Comparison of ENCODE assay signal across 2 cellular contexts in the genomic region with DNA sequence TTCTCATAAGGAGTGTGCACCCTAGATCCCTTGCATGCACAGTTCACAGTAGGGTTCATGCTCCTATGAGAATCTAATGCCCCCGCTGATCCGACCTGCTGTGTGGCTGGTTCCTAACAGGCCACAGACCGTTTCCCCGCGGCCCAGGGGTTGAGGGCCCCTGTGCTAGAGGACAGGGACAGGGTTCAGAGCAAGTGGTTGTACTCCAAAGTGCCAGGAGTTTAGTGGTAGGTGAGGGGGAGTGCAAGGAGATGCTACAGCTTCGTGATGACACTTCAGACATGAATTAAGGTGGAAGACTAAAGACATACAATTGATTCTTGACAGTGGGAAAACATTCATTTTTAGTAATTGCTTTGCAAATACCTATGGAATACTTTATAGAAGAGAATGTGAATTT.
TF ChIP-seq lines count a peak whose summit lies in the region.

No MANE protein-coding gene starts in this region.

TF ChIP-seq in HepG2, 621 proteins besides CTCF, POLR2A, EP300 and RAD21 (continues in another document):
- TF ChIP-seq ESRRA (CRISPR knock-in tag; IDR thresholded peaks at IDR 0.05; ENCODE audit: low read depth) (no peak), ZNF205 (CRISPR knock-in tag; IDR thresholded peaks at IDR 0.05) (no peak), ZNF496 (CRISPR knock-in tag; IDR thresholded peaks at IDR 0.05; ENCODE audit: insufficient replicate concordance) (no peak), KDM5B (CRISPR knock-in tag; IDR thresholded peaks at IDR 0.05; ENCODE audit: borderline replicate concordance) (no peak), ETV6 (CRISPR knock-in tag; conservative IDR thresholded peaks at IDR 0.05) (no peak), TEAD3 (CRISPR knock-in tag; optimal IDR thresholded peaks at IDR 0.05; ENCODE audit: borderline replicate concordance) (no peak), SP1 (IDR thresholded peaks at IDR 0.05) (no peak), SP1 (CRISPR knock-in tag; IDR thresholded peaks at IDR 0.05) (no peak), ZNF138 (CRISPR knock-in tag; IDR thresholded peaks at IDR 0.05; ENCODE audit: low read depth) (no peak), SNAPC5 (CRISPR knock-in tag; IDR thresholded peaks at IDR 0.05; ENCODE audit: borderline replicate concordance) (no peak), CAMTA2 (CRISPR knock-in tag; IDR thresholded peaks at IDR 0.05; ENCODE audit: borderline replicate concordance) (no peak), SP5 (CRISPR knock-in tag; IDR thresholded peaks at IDR 0.05; ENCODE audit: borderline replicate concordance, low read depth) (no peak), RBM22 (optimal IDR thresholded peaks at IDR 0.05; ENCODE audit: low read length) (no peak)
- TF ChIP-seq, protein P1, sequence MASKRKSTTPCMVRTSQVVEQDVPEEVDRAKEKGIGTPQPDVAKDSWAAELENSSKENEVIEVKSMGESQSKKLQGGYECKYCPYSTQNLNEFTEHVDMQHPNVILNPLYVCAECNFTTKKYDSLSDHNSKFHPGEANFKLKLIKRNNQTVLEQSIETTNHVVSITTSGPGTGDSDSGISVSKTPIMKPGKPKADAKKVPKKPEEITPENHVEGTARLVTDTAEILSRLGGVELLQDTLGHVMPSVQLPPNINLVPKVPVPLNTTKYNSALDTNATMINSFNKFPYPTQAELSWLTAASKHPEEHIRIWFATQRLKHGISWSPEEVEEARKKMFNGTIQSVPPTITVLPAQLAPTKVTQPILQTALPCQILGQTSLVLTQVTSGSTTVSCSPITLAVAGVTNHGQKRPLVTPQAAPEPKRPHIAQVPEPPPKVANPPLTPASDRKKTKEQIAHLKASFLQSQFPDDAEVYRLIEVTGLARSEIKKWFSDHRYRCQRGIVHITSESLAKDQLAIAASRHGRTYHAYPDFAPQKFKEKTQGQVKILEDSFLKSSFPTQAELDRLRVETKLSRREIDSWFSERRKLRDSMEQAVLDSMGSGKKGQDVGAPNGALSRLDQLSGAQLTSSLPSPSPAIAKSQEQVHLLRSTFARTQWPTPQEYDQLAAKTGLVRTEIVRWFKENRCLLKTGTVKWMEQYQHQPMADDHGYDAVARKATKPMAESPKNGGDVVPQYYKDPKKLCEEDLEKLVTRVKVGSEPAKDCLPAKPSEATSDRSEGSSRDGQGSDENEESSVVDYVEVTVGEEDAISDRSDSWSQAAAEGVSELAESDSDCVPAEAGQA (IDR thresholded peaks at IDR 0.05; ENCODE audit: low read depth): no peak
- TF ChIP-seq, protein P1 (CRISPR knock-in tag; IDR thresholded peaks at IDR 0.05; ENCODE audit: borderline replicate concordance): no peak
- TF ChIP-seq, protein P2, sequence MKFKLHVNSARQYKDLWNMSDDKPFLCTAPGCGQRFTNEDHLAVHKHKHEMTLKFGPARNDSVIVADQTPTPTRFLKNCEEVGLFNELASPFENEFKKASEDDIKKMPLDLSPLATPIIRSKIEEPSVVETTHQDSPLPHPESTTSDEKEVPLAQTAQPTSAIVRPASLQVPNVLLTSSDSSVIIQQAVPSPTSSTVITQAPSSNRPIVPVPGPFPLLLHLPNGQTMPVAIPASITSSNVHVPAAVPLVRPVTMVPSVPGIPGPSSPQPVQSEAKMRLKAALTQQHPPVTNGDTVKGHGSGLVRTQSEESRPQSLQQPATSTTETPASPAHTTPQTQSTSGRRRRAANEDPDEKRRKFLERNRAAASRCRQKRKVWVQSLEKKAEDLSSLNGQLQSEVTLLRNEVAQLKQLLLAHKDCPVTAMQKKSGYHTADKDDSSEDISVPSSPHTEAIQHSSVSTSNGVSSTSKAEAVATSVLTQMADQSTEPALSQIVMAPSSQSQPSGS (CRISPR knock-in tag; IDR thresholded peaks at IDR 0.05): no peak
- TF ChIP-seq, protein P3, sequence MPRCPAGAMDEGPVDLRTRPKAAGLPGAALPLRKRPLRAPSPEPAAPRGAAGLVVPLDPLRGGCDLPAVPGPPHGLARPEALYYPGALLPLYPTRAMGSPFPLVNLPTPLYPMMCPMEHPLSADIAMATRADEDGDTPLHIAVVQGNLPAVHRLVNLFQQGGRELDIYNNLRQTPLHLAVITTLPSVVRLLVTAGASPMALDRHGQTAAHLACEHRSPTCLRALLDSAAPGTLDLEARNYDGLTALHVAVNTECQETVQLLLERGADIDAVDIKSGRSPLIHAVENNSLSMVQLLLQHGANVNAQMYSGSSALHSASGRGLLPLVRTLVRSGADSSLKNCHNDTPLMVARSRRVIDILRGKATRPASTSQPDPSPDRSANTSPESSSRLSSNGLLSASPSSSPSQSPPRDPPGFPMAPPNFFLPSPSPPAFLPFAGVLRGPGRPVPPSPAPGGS (CRISPR knock-in tag; IDR thresholded peaks at IDR 0.05): no peak

TF ChIP-seq in SK-N-SH, 30 proteins besides CTCF, POLR2A, EP300 and RAD21:
- TF ChIP-seq, protein P4, sequence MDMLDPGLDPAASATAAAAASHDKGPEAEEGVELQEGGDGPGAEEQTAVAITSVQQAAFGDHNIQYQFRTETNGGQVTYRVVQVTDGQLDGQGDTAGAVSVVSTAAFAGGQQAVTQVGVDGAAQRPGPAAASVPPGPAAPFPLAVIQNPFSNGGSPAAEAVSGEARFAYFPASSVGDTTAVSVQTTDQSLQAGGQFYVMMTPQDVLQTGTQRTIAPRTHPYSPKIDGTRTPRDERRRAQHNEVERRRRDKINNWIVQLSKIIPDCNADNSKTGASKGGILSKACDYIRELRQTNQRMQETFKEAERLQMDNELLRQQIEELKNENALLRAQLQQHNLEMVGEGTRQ (IDR thresholded peaks at IDR 0.05; ENCODE audit: borderline replicate concordance, low read depth, low read length): no peak
- no peak for TF ChIP-seq USF1 (IDR thresholded peaks at IDR 0.05; ENCODE audit: borderline replicate concordance, low read depth)
- no peak for TF ChIP-seq MEF2A (IDR thresholded peaks at IDR 0.05; ENCODE audit: borderline replicate concordance, low read depth)
- TF ChIP-seq YY1 (IDR thresholded peaks at IDR 0.05; ENCODE audit: low read depth): no peak
- TF ChIP-seq SIN3A (IDR thresholded peaks at IDR 0.05; ENCODE audit: borderline replicate concordance, low read depth, low read length): no peak
- no peak for TF ChIP-seq TAF1 (IDR thresholded peaks at IDR 0.05; ENCODE audit: borderline replicate concordance, low read depth, low read length)
- TF ChIP-seq, protein P5, sequence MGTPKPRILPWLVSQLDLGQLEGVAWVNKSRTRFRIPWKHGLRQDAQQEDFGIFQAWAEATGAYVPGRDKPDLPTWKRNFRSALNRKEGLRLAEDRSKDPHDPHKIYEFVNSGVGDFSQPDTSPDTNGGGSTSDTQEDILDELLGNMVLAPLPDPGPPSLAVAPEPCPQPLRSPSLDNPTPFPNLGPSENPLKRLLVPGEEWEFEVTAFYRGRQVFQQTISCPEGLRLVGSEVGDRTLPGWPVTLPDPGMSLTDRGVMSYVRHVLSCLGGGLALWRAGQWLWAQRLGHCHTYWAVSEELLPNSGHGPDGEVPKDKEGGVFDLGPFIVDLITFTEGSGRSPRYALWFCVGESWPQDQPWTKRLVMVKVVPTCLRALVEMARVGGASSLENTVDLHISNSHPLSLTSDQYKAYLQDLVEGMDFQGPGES (IDR thresholded peaks at IDR 0.05; ENCODE audit: low read depth, low read length): no peak
- TF ChIP-seq MXI1 (IDR thresholded peaks at IDR 0.05; ENCODE audit: low read depth, low read length): no peak
- no peak for TF ChIP-seq TCF12 (IDR thresholded peaks at IDR 0.05)
- TF ChIP-seq FOSL2 (IDR thresholded peaks at IDR 0.05; ENCODE audit: borderline replicate concordance, low read depth): no peak
- no peak for TF ChIP-seq CHD2 (IDR thresholded peaks at IDR 0.05; ENCODE audit: low read length, partially characterized antibody)
- TF ChIP-seq RXRA (IDR thresholded peaks at IDR 0.05; ENCODE audit: borderline replicate concordance, low read depth): no peak
- no peak for TF ChIP-seq GATA2 (CRISPR knock-in tag; IDR thresholded peaks at IDR 0.05)
- no peak for TF ChIP-seq EZH2phosphoT487 (IDR thresholded peaks at IDR 0.05; ENCODE audit: borderline replicate concordance, low read depth)
- TF ChIP-seq RCOR1 (IDR thresholded peaks at IDR 0.05; ENCODE audit: low read length): no peak
- no peak for TF ChIP-seq SMC3 (IDR thresholded peaks at IDR 0.05; ENCODE audit: low read depth, low read length)
- TF ChIP-seq JUND (IDR thresholded peaks at IDR 0.05): no peak
- TF ChIP-seq, protein P6, sequence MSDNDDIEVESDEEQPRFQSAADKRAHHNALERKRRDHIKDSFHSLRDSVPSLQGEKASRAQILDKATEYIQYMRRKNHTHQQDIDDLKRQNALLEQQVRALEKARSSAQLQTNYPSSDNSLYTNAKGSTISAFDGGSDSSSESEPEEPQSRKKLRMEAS (IDR thresholded peaks at IDR 0.05; ENCODE audit: low read depth): no peak
- TF ChIP-seq, protein P7, sequence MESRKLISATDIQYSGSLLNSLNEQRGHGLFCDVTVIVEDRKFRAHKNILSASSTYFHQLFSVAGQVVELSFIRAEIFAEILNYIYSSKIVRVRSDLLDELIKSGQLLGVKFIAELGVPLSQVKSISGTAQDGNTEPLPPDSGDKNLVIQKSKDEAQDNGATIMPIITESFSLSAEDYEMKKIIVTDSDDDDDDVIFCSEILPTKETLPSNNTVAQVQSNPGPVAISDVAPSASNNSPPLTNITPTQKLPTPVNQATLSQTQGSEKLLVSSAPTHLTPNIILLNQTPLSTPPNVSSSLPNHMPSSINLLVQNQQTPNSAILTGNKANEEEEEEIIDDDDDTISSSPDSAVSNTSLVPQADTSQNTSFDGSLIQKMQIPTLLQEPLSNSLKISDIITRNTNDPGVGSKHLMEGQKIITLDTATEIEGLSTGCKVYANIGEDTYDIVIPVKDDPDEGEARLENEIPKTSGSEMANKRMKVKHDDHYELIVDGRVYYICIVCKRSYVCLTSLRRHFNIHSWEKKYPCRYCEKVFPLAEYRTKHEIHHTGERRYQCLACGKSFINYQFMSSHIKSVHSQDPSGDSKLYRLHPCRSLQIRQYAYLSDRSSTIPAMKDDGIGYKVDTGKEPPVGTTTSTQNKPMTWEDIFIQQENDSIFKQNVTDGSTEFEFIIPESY (IDR thresholded peaks at IDR 0.05; ENCODE audit: borderline replicate concordance, low read depth): no peak
- TF ChIP-seq PBX3 (IDR thresholded peaks at IDR 0.05): no peak
